8 cellular contexts compared by ENCODE assay signal in genomic region chr12:51269174-51270066, GRCh38. TPM values are rescaled to one million over a fixed set of nuclear protein-coding genes. Genes with fewer than 3 reads are reported as not detected.
DNase-seq lines count a peak whose midpoint lies in the region; ATAC-seq and TF ChIP-seq lines count a peak whose summit lies in the region.
"Had no signal": no experiment of that assay in that cellular context is flagged by ENCODE, and none has a peak within 500 bp of the region (broad histone marks: within the 10 kb centered on the region; RNA-seq: fewer than 3 reads in every experiment).

No MANE protein-coding gene starts in this region.

- peak; percentile 28 for TF ChIP-seq CTCF in RWPE1 (conservative IDR thresholded peaks at IDR 0.05; ENCODE audit: low read depth)

- H3K4me3 ChIP-seq in skeletal muscle cell (ENCODE audit: low read depth, low read length) = peak overlapping the region; percentile 74

- ATAC-seq in GM18502 (IDR thresholded peaks at IDR 0.05; ENCODE audit: poor library complexity, unreplicated experiment) (peak; percentile 52), HG03045 (IDR thresholded peaks at IDR 0.05; ENCODE audit: unreplicated experiment) (peak; percentile 66), left ventricle myocardium superior (peak; percentile 67)
- ATAC-seq in activated naive CD4-positive, alpha-beta T cell treated with anti-CD3 and anti-CD28 coated beads, Interleukin-2, amount 50 U/mL, for 72 hours = peak; percentile 64 to 74

- H3K27ac ChIP-seq in RWPE1 = peak overlapping the region; percentile 75

- no peak overlapping the region for H3K27ac Mint-ChIP-seq in activated naive CD4-positive, alpha-beta T cell treated with anti-CD3 and anti-CD28 coated beads, Interleukin-2, amount 50 U/mL, for 72 hours

- no peaks in the 10 kb centered on the region for H3K9me3 Mint-ChIP-seq in activated naive CD4-positive, alpha-beta T cell treated with anti-CD3 and anti-CD28 coated beads, Interleukin-2, amount 50 U/mL, for 72 hours

- DNase-seq in RWPE1 (ENCODE audit: low spot score) (peak; percentile 56), left ventricle myocardium superior (peak; percentile 53), skeletal muscle cell (ENCODE audit: low read depth) (no peak), NCI-H446 treated with DMSO at 0.1 percent for 48 hours (lab: John Stamatoyannopoulos, UW) (no peak)
- peak; percentile 48 to 58 for DNase-seq in activated naive CD4-positive, alpha-beta T cell treated with anti-CD3 and anti-CD28 coated beads, Interleukin-2, amount 50 U/mL, for 72 hours (ENCODE audit: low spot score in 2 of 2)

- intact Hi-C loops in left ventricle myocardium superior (cut with micrococcal nuclease) = no loop called here

- POLR2A ChIA-PET in RWPE1 (lab: Yijun Ruan, JAX; ENCODE audit: low non-redundant PET) = no interaction called here

- CTCF ChIA-PET in RWPE1 (lab: Yijun Ruan, JAX) = interaction anchor here (0.5 to 2.4 kb wide), 9 partner anchors 8 to 567 kb away, joined by 3 to 27 read pairs (median 3); no protein-coding TSS in a partner anchor

- peaks cover 0 to 6% of the 10 kb centered on the region in 2 donors for H3K36me3 Mint-ChIP-seq in activated naive CD4-positive, alpha-beta T cell treated with anti-CD3 and anti-CD28 coated beads, Interleukin-2, amount 50 U/mL, for 72 hours

RNA-seq across cellular contexts. Expression of gene SMAGP, which starts 0.8 kb away (rescaled TPM):
- total RNA-seq in activated naive CD4-positive, alpha-beta T cell treated with anti-CD3 and anti-CD28 coated beads, Interleukin-2, amount 50 U/mL, for 72 hours = 1 to 10 TPM in 1 of 2 donors, under 1 TPM in 1; 0.41 to 1.5 TPM
- total RNA-seq in left ventricle myocardium superior = 3.4 TPM

RNA-seq across cellular contexts. Expression of gene DAZAP2, which starts 30.8 kb away (rescaled TPM):
- total RNA-seq in activated naive CD4-positive, alpha-beta T cell treated with anti-CD3 and anti-CD28 coated beads, Interleukin-2, amount 50 U/mL, for 72 hours = 100 to 1,000 TPM; 106 to 142 TPM
- total RNA-seq in left ventricle myocardium superior = 146 TPM

RNA-seq across cellular contexts. Expression of gene POU6F1, which starts 51.6 kb away (rescaled TPM):
- 10 to 100 TPM in 1 of 2 donors, 1 to 10 TPM in 1; 7.3 to 14.9 TPM for total RNA-seq in activated naive CD4-positive, alpha-beta T cell treated with anti-CD3 and anti-CD28 coated beads, Interleukin-2, amount 50 U/mL, for 72 hours
- 9.9 TPM for total RNA-seq in left ventricle myocardium superior

RNA-seq across cellular contexts. Expression of gene BIN2, which starts 54.6 kb away (rescaled TPM):
- 10 to 100 TPM; 33.8 to 46.3 TPM for total RNA-seq in activated naive CD4-positive, alpha-beta T cell treated with anti-CD3 and anti-CD28 coated beads, Interleukin-2, amount 50 U/mL, for 72 hours
- 1.7 TPM for total RNA-seq in left ventricle myocardium superior
- total RNA-seq: pulmonary artery endothelial cell had no signal

Comparison
In these comparisons a context has a peak if more than half of its experiments do, and no peak if none do; other contexts are left out.
1. DNase-seq: peak in RWPE1 (single experiment), activated naive CD4-positive, alpha-beta T cell treated with anti-CD3 and anti-CD28 coated beads, Interleukin-2, amount 50 U/mL, for 72 hours (2 of 2) and left ventricle myocardium superior (single experiment); none in skeletal muscle cell (single experiment) and NCI-H446 treated with DMSO at 0.1 percent for 48 hours (single experiment).
2. Peak in every context shown above with its lines, with median percentiles within 50 percentile points of each other: ATAC-seq.